19 cellular contexts compared by ENCODE assay signal in the genomic region with DNA sequence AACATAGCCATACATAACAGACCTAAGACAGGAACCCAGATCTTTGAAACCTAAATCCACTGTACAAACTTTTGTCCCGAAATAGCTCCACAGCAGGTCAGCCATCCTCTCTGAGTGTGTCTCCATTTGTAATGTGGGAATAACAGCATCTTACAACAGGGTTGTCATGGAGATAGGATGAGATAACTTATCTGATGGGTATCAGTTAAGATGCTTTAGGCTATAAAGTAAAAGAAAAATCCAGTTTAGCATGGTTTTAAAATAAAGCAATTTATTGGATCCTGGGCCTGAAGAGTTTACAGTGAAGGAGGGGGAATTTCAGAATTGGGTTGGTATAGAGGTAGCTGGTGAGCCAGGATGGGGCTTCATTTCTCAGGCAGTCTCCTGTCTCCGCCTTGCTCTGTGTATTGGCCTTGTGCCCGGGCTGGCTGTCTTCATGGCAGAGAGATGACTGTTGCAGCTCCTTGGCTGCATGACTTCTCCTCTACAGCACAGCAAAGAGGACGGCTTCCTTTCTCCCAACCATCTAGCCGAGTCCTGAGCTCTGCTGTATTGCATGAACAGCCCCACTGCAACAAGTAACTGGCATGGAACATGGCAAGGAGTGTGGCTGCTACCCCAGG.
A peak's percentile ranks its signal among the peaks of the same experiment; 100 is the strongest.
DNase-seq lines count a peak whose midpoint lies in the region; ATAC-seq and TF ChIP-seq lines count a peak whose summit lies in the region.
"Had no signal": no experiment of that assay in that cellular context is flagged by ENCODE, and none has a peak within 500 bp of the region (broad histone marks: within the 10 kb centered on the region; RNA-seq: fewer than 3 reads in every experiment).

No MANE protein-coding gene starts in this region.

- H3K23ac ChIP-seq in IMR-90 (ENCODE audit: low read depth, low read length) (no peak overlapping the region), mesenchymal stem cell (ENCODE audit: low read length in 2 of 2) (no peak overlapping the region)

- in situ Hi-C loops in IMR-90 (cut with MboI; ENCODE audit: low sequenced_read_pairs), result no loop called here

- H3K9me1 ChIP-seq in IMR-90 (ENCODE audit: insufficient read depth, low read length), result no peaks in the 10 kb centered on the region

- TF ChIP-seq POLR2A in IMR-90 (IDR thresholded peaks at IDR 0.05; ENCODE audit: low read depth, low read length), result no peak
- no peak for TF ChIP-seq POLR2A in ovary (IDR thresholded peaks at IDR 0.05)
- TF ChIP-seq POLR2A in testis (IDR thresholded peaks at IDR 0.05), result no peak

- H4K8ac ChIP-seq in IMR-90 (ENCODE audit: low read depth in 2 of 2, low read length in 2 of 2), result no peak overlapping the region
- no peak overlapping the region for H4K8ac ChIP-seq in mesenchymal stem cell (ENCODE audit: low read length)

- H3K4ac ChIP-seq in IMR-90 (ENCODE audit: low read depth, low read length) (no peak overlapping the region), mesenchymal stem cell (ENCODE audit: low read depth in 1 of 2, low read length in 2 of 2) (no peak overlapping the region)

- H3K18ac ChIP-seq in IMR-90 (ENCODE audit: low read depth, low read length) (no peak overlapping the region), mesenchymal stem cell (ENCODE audit: low read depth in 1 of 2, low read length in 2 of 2) (no peak overlapping the region)

- H3K27ac ChIP-seq in IMR-90 (ENCODE audit: insufficient read depth, low read length) (no peak overlapping the region), ovary (no peak overlapping the region), testis (no peak overlapping the region), mesenchymal stem cell (ENCODE audit: low read length, poor library complexity, severe bottlenecking) (no peak overlapping the region)
- H3K27ac ChIP-seq: body of pancreas, KMS-11, VCaP had no signal

- H2AK5ac ChIP-seq in IMR-90 (ENCODE audit: low read depth, low read length) (no peak overlapping the region), mesenchymal stem cell (ENCODE audit: low read length, severe bottlenecking) (no peak overlapping the region)

- 0% methylated on average over 2 of the region's 5 CpGs; no CpG with 5 or more reads in 1 of the 2 experiments for WGBS in IMR-90 (ENCODE audit: extremely low coverage in 2 of 2, insufficient read length in 1 of 2), 2 experiments
- WGBS in ovary, 3 donors, result 65 to 81% (median 75%) methylated on average over 5 of the region's 5 CpGs
- WGBS in testis, 2 donors, result 75% methylated on average over 3 to 5 of the region's 5 CpGs
- 89% methylated on average over 5 of the region's 5 CpGs for WGBS in mesenchymal stem cell

- TF ChIP-seq EP300 in ovary (IDR thresholded peaks at IDR 0.05), result no peak

- H2BK15ac ChIP-seq in IMR-90 (ENCODE audit: low read depth, low read length), result no peak overlapping the region
- no peak overlapping the region for H2BK15ac ChIP-seq in mesenchymal stem cell (ENCODE audit: low read depth, poor library complexity, severe bottlenecking)

- no peak overlapping the region for H3K56ac ChIP-seq in IMR-90 (ENCODE audit: extremely low read depth, insufficient read depth, low read length)

- DNase-seq in Daoy (ENCODE audit: low read depth) (peak; percentile 10), IMR-90 (peak; percentile 5), epithelial cell of esophagus (ENCODE audit: low read depth) (peak; percentile 10), ovary (peak in 3 of 5 donors; percentile 19 to 42 (median 26)), testis (no peak), HT-29 (ENCODE audit: low spot score) (no peak), mesenchymal stem cell (no peak)
- no peak for DNase-seq in activated effector memory CD4-positive, alpha-beta T cell treated with Interleukin-2 at 50 U/mL for 16 hours
- DNase-seq: activated CD8-positive, alpha-beta memory T cell treated with anti-CD3 and anti-CD28 coated beads for 24 hours; activated gamma-delta T cell; body of pancreas; foreskin melanocyte; NCI-H1417; NCI-H510A; OCI-M1; SW 1271 had no signal

- H3K4me2 ChIP-seq in IMR-90 (ENCODE audit: low read depth, low read length) (no peak overlapping the region), mesenchymal stem cell (ENCODE audit: low read length, poor library complexity, severe bottlenecking) (no peak overlapping the region)
- H3K4me2 ChIP-seq: KMS-11 had no signal

- H3K14ac ChIP-seq in IMR-90 (replicated peaks; ENCODE audit: low read depth, low read length) (no peak overlapping the region), mesenchymal stem cell (ENCODE audit: low read length in 2 of 2) (peak overlapping the region in 1 of 2 experiments; percentile 26)

- no peaks in the 10 kb centered on the region for H4K20me1 ChIP-seq in IMR-90 (ENCODE audit: insufficient read depth, low read length)

- POLR2A ChIA-PET in IMR-90 (lab: Charles Lee; ENCODE audit: unreplicated experiment), result no interaction called here

- H3K4me1 ChIP-seq in IMR-90 (ENCODE audit: control insufficient read depth, insufficient read depth, low read length) (no peaks in the 10 kb centered on the region), ovary (ENCODE audit: insufficient read depth) (peaks cover 3% of the 10 kb centered on the region), testis (no peaks in the 10 kb centered on the region), mesenchymal stem cell (ENCODE audit: control insufficient read depth, insufficient read depth, low read depth, low read length) (no peaks in the 10 kb centered on the region)
- H3K4me1 ChIP-seq: body of pancreas had no signal

- H3K79me1 ChIP-seq in IMR-90 (ENCODE audit: low read depth in 1 of 2, low read length in 2 of 2) (no peaks in the 10 kb centered on the region), mesenchymal stem cell (replicated peaks; ENCODE audit: low read length, poor library complexity, severe bottlenecking) (no peaks in the 10 kb centered on the region)

- H2AFZ ChIP-seq in IMR-90 (replicated peaks; ENCODE audit: low read length, poor library complexity) (no peak overlapping the region), mesenchymal stem cell (ENCODE audit: low read depth, low read length) (no peak overlapping the region)

- no peak for TF ChIP-seq RAD21 in IMR-90 (IDR thresholded peaks at IDR 0.05; ENCODE audit: low read length)

- no peak for ATAC-seq in IMR-90 (ENCODE audit: low read depth)
- ATAC-seq: body of pancreas; stimulated activated memory B cell treated with anti-CD40 and anti-IgM and Interleukin-4, amounts not matched to agents 10 μg/mL and 1 μg/mL and 100 μg/mL, for 72 hours had no signal

- H4K91ac ChIP-seq in IMR-90 (ENCODE audit: insufficient read depth, low read depth, low read length) (no peak overlapping the region), mesenchymal stem cell (ENCODE audit: low read length) (no peak overlapping the region)

- H2BK120ac ChIP-seq in IMR-90 (ENCODE audit: low read depth, low read length) (no peak overlapping the region), mesenchymal stem cell (ENCODE audit: low read depth, low read length) (no peak overlapping the region)

- H3K4me3 ChIP-seq in IMR-90 (ENCODE audit: insufficient read depth, low read depth, low read length) (no peak overlapping the region), epithelial cell of esophagus (ENCODE audit: low read length) (no peak overlapping the region), ovary (no peak overlapping the region), testis (no peak overlapping the region), mesenchymal stem cell (ENCODE audit: insufficient read depth in 1 of 2, low read depth in 1 of 2, low read length in 2 of 2) (no peak overlapping the region)
- H3K4me3 ChIP-seq: body of pancreas had no signal

- H4K5ac ChIP-seq in IMR-90 (ENCODE audit: low read depth, low read length), result no peak overlapping the region

- H3K36me3 ChIP-seq in IMR-90 (ENCODE audit: control insufficient read depth, insufficient read depth, low read length) (no peaks in the 10 kb centered on the region), ovary (no peaks in the 10 kb centered on the region), testis (ENCODE audit: low read depth, missing control alignments) (no peaks in the 10 kb centered on the region), mesenchymal stem cell (ENCODE audit: control insufficient read depth in 1 of 2, insufficient read depth in 2 of 2, low read depth in 1 of 2, low read length in 2 of 2) (no peaks in the 10 kb centered on the region)

- no peak overlapping the region for H2BK20ac ChIP-seq in IMR-90 (ENCODE audit: low read depth, low read length)

- TF ChIP-seq CTCF in IMR-90 (conservative IDR thresholded peaks at IDR 0.05; ENCODE audit: low read depth, low read length) (no peak), epithelial cell of esophagus (IDR thresholded peaks at IDR 0.05; ENCODE audit: insufficient read depth, low read depth, low read length, missing control alignments) (no peak), ovary (IDR thresholded peaks at IDR 0.05) (no peak), testis (IDR thresholded peaks at IDR 0.05) (no peak)

- no peak overlapping the region for H2AK9ac ChIP-seq in IMR-90 (replicated peaks; ENCODE audit: low read depth, low read length, poor library complexity)

- H2BK5ac ChIP-seq in IMR-90 (ENCODE audit: low read depth, low read length, poor library complexity, severe bottlenecking) (no peak overlapping the region), mesenchymal stem cell (ENCODE audit: low read depth, low read length, poor library complexity, severe bottlenecking) (no peak overlapping the region)

- no peak overlapping the region for H2BK12ac ChIP-seq in mesenchymal stem cell (ENCODE audit: low read length in 2 of 2)

- intact Hi-C loops in IMR-90 (cut with micrococcal nuclease) (no loop called here), ovary (cut with DNase I) (no loop called here), testis (cut with DNase I; ENCODE audit: low total_unique reads) (no loop called here)

- H3K9me3 ChIP-seq in IMR-90 (ENCODE audit: control insufficient read depth, insufficient read depth, low read length), result no peaks in the 10 kb centered on the region
- H3K9me3 ChIP-seq in ovary, result no peaks in the 10 kb centered on the region
- H3K9me3 ChIP-seq in testis, result no peaks in the 10 kb centered on the region
- no peaks in the 10 kb centered on the region for H3K9me3 ChIP-seq in mesenchymal stem cell (ENCODE audit: control insufficient read depth, low read length)
- H3K9me3 ChIP-seq: body of pancreas had no signal

- no TSS peak for BruUV-seq in IMR-90 (replicated peaks; lab: Mats Ljungman, UMichigan)

- no peak overlapping the region for H3K9ac ChIP-seq in IMR-90 (ENCODE audit: low read depth, low read length)
- H3K9ac ChIP-seq in mesenchymal stem cell (ENCODE audit: low read length), result no peak overlapping the region
- H3K9ac ChIP-seq: KMS-11 had no signal

- H3K27me3 ChIP-seq in IMR-90 (ENCODE audit: control insufficient read depth, insufficient read depth, low read length) (peaks cover 13% of the 10 kb centered on the region), ovary (no peaks in the 10 kb centered on the region), testis (no peaks in the 10 kb centered on the region), mesenchymal stem cell (ENCODE audit: control insufficient read depth in 1 of 2, insufficient read depth in 1 of 2, low read length in 2 of 2) (peaks cover 19 to 39% of the 10 kb centered on the region in 2 experiments)
- H3K27me3 ChIP-seq: body of pancreas had no signal

- dilution Hi-C loops in IMR-90 (cut with HindIII; ENCODE audit: low sequenced_read_pairs, unreplicated experiment), result no loop called here

- CTCF ChIA-PET in IMR-90 (lab: Yijun Ruan, JAX), result no interaction called here

TF ChIP-seq in IMR-90, 13 proteins besides CTCF, POLR2A, EP300 and RAD21 (continues in another document):
- TF ChIP-seq BHLHE40 (IDR thresholded peaks at IDR 0.05; ENCODE audit: low read depth, low read length) (no peak), SMC3 (IDR thresholded peaks at IDR 0.05; ENCODE audit: low read depth, low read length) (no peak)

Comparison
In these comparisons a context has a peak if more than half of its experiments do, and no peak if none do; other contexts are left out.
1. DNase-seq: peak in Daoy (single experiment), IMR-90 (single experiment), epithelial cell of esophagus (single experiment) and ovary (3 of 5); none in testis (single experiment), HT-29 (single experiment), mesenchymal stem cell (single experiment) and activated effector memory CD4-positive, alpha-beta T cell treated with Interleukin-2 at 50 U/mL for 16 hours (single experiment).